Comparison of ENCODE assay signal across 8 cellular contexts in the genomic region with DNA sequence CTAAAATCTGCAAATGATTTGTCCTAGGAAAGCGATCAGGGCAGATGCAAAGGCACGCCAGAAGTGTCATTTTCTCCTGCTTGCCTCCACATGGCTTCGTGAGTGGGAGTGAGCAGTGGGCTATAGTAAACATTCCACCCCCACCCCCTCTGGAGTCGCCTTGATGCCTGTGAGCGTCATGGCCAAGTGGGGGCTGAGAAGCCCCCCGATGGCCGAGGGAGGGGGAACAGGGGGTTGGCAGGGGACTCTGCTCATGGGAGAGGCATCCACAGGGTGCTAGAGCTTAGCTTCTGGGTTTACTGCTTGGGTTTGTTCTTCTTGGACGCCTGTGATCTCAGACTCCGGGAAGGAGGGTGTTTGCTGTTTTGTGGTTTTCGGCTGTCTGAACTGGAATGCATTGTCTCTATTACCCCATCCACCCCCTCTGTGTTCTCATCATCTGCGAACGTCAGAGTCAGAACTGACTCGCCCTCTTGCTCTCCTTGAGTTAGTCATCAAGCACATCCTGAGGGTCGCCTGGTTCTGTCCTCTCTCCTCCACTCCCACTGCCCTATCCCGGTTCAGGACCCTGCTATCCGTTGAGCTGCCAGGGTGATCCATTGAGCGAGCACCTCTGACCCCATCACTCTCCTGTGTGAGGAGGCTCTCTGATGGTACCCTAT. TPM values are rescaled to one million over a fixed set of nuclear protein-coding genes. Genes with fewer than 3 reads are reported as not detected.
A peak's percentile ranks its signal among the peaks of the same experiment; 100 is the strongest.
DNase-seq lines count a peak whose midpoint lies in the region; ATAC-seq, FAIRE-seq and TF ChIP-seq lines count a peak whose summit lies in the region.

No MANE protein-coding gene starts in this region.

- no peak overlapping the region for H3K4me3 ChIP-seq in CD4-positive, CD25-positive, alpha-beta regulatory T cell (ENCODE audit: low read depth, low read length)
- no peak overlapping the region for H3K4me3 ChIP-seq in adrenal gland

- H3K36me3 Mint-ChIP-seq in CD4-positive, CD25-positive, alpha-beta regulatory T cell: no peaks in the 10 kb centered on the region

- WGBS in adrenal gland, 4 donors: 46 to 65% (median 49%) methylated on average over 17 of the region's 17 CpGs

- H3K4me1 Mint-ChIP-seq in CD4-positive, CD25-positive, alpha-beta regulatory T cell: peaks cover 14 to 60% (median 28%) of the 10 kb centered on the region in 4 donors

- peaks cover 4% of the 10 kb centered on the region for H3K27me3 Mint-ChIP-seq in CD4-positive, CD25-positive, alpha-beta regulatory T cell

- H3K36me3 ChIP-seq in CD4-positive, CD25-positive, alpha-beta regulatory T cell (ENCODE audit: control insufficient read depth, insufficient read depth, low read length): no peaks in the 10 kb centered on the region
- no peaks in the 10 kb centered on the region for H3K36me3 ChIP-seq in adrenal gland (replicated peaks in 1 of 2)

- ATAC-seq in CD4-positive, CD25-positive, alpha-beta regulatory T cell (ENCODE audit: low read depth in 2 of 2): peak in 1 of 2 donors; percentile 18
- ATAC-seq in HG03108 (IDR thresholded peaks at IDR 0.05; ENCODE audit: unreplicated experiment): no peak

- H3K4me3 Mint-ChIP-seq in CD4-positive, CD25-positive, alpha-beta regulatory T cell: peak overlapping the region in 1 of 4 donors; percentile 23

- no peak for DNase-seq in CD4-positive, CD25-positive, alpha-beta regulatory T cell
- DNase-seq in NCI-H226 (peak; percentile 98), adrenal gland (peak in 4 of 7 donors; percentile 46 to 75 (median 50)), kidney tubule cell (ENCODE audit: low spot score) (peak; percentile 96), frontal cortex (ENCODE audit: low spot score in 2 of 2) (no peak)
- no peak for DNase-seq in effector CD4-positive, alpha-beta T cell
- DNase-seq in NK-92 treated with Interleukin-12 subunit alpha and Interleukin-12 subunit beta, amount 100 ng/mL, for 24 hours (lab: John Stamatoyannopoulos, UW): no peak

- no peaks in the 10 kb centered on the region for H3K9me3 Mint-ChIP-seq in CD4-positive, CD25-positive, alpha-beta regulatory T cell

- H3K4me1 ChIP-seq in CD4-positive, CD25-positive, alpha-beta regulatory T cell (ENCODE audit: control insufficient read depth, insufficient read depth, low read length, poor library complexity, severe bottlenecking): peaks cover 25% of the 10 kb centered on the region
- no peaks in the 10 kb centered on the region for H3K4me1 ChIP-seq in adrenal gland (replicated peaks in 1 of 2)

- no peaks in the 10 kb centered on the region for H3K27me3 ChIP-seq in CD4-positive, CD25-positive, alpha-beta regulatory T cell (ENCODE audit: control insufficient read depth, insufficient read depth, low read length)
- no peaks in the 10 kb centered on the region for H3K27me3 ChIP-seq in adrenal gland

- no peak for FAIRE-seq in frontal cortex (lab: Jason Lieb, UNC)

- no peak for TF ChIP-seq POLR2A in adrenal gland (IDR thresholded peaks at IDR 0.05)

- intact Hi-C loops in adrenal gland (cut with DNase I): no loop called here

- peak overlapping the region in 2 of 3 donors; percentile 62 to 75 for H3K27ac Mint-ChIP-seq in CD4-positive, CD25-positive, alpha-beta regulatory T cell

- no peak for TF ChIP-seq CTCF in adrenal gland (IDR thresholded peaks at IDR 0.05)

- no peak overlapping the region for H3K27ac ChIP-seq in CD4-positive, CD25-positive, alpha-beta regulatory T cell (ENCODE audit: insufficient read depth, low read length, poor library complexity, severe bottlenecking)
- peak overlapping the region in 3 of 5 donors; percentile 11 to 85 (median 62) for H3K27ac ChIP-seq in adrenal gland

- no peaks in the 10 kb centered on the region for H3K9me3 ChIP-seq in CD4-positive, CD25-positive, alpha-beta regulatory T cell (ENCODE audit: control insufficient read depth in 2 of 2, low read length in 2 of 2)
- no peaks in the 10 kb centered on the region for H3K9me3 ChIP-seq in adrenal gland (replicated peaks in 1 of 3)

RNA-seq across cellular contexts. Expression of gene TNS4, which starts 15.4 kb away (rescaled TPM):
- 1.1 TPM for total RNA-seq in CD4-positive, CD25-positive, alpha-beta regulatory T cell
- polyA plus RNA-seq in CD4-positive, CD25-positive, alpha-beta regulatory T cell: under 1 TPM in 1 of 4 donors, not detected in 3; 0.16 TPM
- total RNA-seq in adrenal gland (under 1 TPM in 3 of 8 donors, not detected in 5; 0.11 to 0.32 (median 0.14) TPM), frontal cortex (not detected)
- polyA plus RNA-seq in adrenal gland: under 1 TPM in 2 of 3 donors, not detected in 1; 0.07 to 0.08 TPM

RNA-seq across cellular contexts. Expression of gene IGFBP4, which starts 42.7 kb away (rescaled TPM):
- total RNA-seq in CD4-positive, CD25-positive, alpha-beta regulatory T cell: 3.7 TPM
- polyA plus RNA-seq in CD4-positive, CD25-positive, alpha-beta regulatory T cell: 1 to 10 TPM in 3 of 4 donors, under 1 TPM in 1; 0.63 to 1.3 (median 1.2) TPM
- total RNA-seq in adrenal gland (100 to 1,000 TPM; 185 to 458 (median 280) TPM), frontal cortex (7.3 TPM)
- 100 to 1,000 TPM; 126 to 335 (median 276) TPM for polyA plus RNA-seq in adrenal gland

Comparison
In these comparisons a context has a peak if more than half of its experiments do, and no peak if none do; other contexts are left out.
1. DNase-seq: peak in NCI-H226 (single experiment), adrenal gland (4 of 7) and kidney tubule cell (single experiment); none in CD4-positive, CD25-positive, alpha-beta regulatory T cell (0 of 3), effector CD4-positive, alpha-beta T cell (single experiment), NK-92 treated with Interleukin-12 subunit alpha and Interleukin-12 subunit beta, amount 100 ng/mL, for 24 hours (single experiment) and frontal cortex (0 of 2).
2. RNA of gene IGFBP4, which starts 42.7 kb away (total RNA-seq): 185 to 458 TPM in adrenal gland; 7.3 TPM in frontal cortex (single experiment) and 3.7 TPM in CD4-positive, CD25-positive, alpha-beta regulatory T cell (single experiment); every median in the first group is over 10 times any median in the second.